23 cellular contexts compared by ENCODE assay signal in genomic region chr2:100692906-100693305, GRCh38.
"Had no signal": no experiment of that assay in that cellular context is flagged by ENCODE, and none has a peak within 500 bp of the region (broad histone marks: within the 10 kb centered on the region; RNA-seq: fewer than 3 reads in every experiment).

No MANE protein-coding gene starts in this region.

- H3K36me3 ChIP-seq: MG63, SJSA1 had no signal

- H3K4me3 ChIP-seq: MG63, SJSA1, SK-N-MC had no signal

- H3K27me3 ChIP-seq: MG63, SJSA1 had no signal

- DNase-seq: IMR-90, Karpas-422, KG1, MG63, NCI-H1092, NCI-H1105 treated with DMSO at 0.1 percent for 48 hours, NCI-H1417 treated with DMSO at 0.1 percent for 48 hours, NCI-H146, NCI-H1694 treated with DMSO at 0.1 percent for 48 hours, NCI-H1930, NCI-H2081, NCI-H2107, NCI-H2227 treated with DMSO at 0.1 percent for 48 hours, NCI-H510A, NCI-H524 treated with DMSO at 0.1 percent for 48 hours, NCI-H69, NCI-H774, Right ventricle myocardium superior, RPMI8226, SIG-M5 had no signal

- H3K27ac ChIP-seq: SJSA1, SK-N-MC had no signal

- FAIRE-seq: RCC 7860 had no signal

- H3K9me3 ChIP-seq: MG63 had no signal
